8 cellular contexts compared by ENCODE assay signal in genomic region chr3:58433400-58434169, GRCh38.
DNase-seq lines count a peak whose midpoint lies in the region; ATAC-seq lines count a peak whose summit lies in the region.

PDHB (minus strand) TSS chr3:58433832; CDS start chr3:58433809, 23 bp downstream.

- DNase-seq in AG08396 (ENCODE audit: low spot score) (peak; percentile 95), NCI-H345 treated with DMSO at 0.1 percent for 48 hours (lab: John Stamatoyannopoulos, UW; ENCODE audit: unreplicated experiment) (peak; percentile 75), caudate nucleus (lab: John Stamatoyannopoulos, UW) (peak in 60 of 61 donors; percentile 57 to 98 (median 92)), iris pigment epithelial cell (ENCODE audit: low read depth) (peak; percentile 87)
- DNase-seq in activated CD4-positive, CD25-positive, alpha-beta regulatory T cell (lab: John Stamatoyannopoulos, UW), result peak; percentile 68 to 81 (median 80)
- peak; percentile 82 to 83 for DNase-seq in stimulated activated CD4-positive, alpha-beta T cell treated with anti-CD3 and anti-CD28 coated beads, Interleukin-12 subunit alpha, Interleukin-12 subunit beta, amount 100 ng/mL, for 24 hours (ENCODE audit: low read depth in 2 of 2)

- H3K27ac ChIP-seq in caudate nucleus (ENCODE audit: low read depth, low read length), result peak within 1 kb of the TSS; percentile 98

- ATAC-seq in GM18909 (IDR thresholded peaks at IDR 0.05; ENCODE audit: poor library complexity, unreplicated experiment) (peak; percentile 95), HG03159 (IDR thresholded peaks at IDR 0.05; ENCODE audit: unreplicated experiment) (peak; percentile 95)

Comparison
In these comparisons a context has a peak if more than half of its experiments do, and no peak if none do; other contexts are left out.
1. Peak in every context shown above with its lines: DNase-seq, ATAC-seq and H3K27ac ChIP-seq.